8 cellular contexts compared by ENCODE assay signal in the genomic region with DNA sequence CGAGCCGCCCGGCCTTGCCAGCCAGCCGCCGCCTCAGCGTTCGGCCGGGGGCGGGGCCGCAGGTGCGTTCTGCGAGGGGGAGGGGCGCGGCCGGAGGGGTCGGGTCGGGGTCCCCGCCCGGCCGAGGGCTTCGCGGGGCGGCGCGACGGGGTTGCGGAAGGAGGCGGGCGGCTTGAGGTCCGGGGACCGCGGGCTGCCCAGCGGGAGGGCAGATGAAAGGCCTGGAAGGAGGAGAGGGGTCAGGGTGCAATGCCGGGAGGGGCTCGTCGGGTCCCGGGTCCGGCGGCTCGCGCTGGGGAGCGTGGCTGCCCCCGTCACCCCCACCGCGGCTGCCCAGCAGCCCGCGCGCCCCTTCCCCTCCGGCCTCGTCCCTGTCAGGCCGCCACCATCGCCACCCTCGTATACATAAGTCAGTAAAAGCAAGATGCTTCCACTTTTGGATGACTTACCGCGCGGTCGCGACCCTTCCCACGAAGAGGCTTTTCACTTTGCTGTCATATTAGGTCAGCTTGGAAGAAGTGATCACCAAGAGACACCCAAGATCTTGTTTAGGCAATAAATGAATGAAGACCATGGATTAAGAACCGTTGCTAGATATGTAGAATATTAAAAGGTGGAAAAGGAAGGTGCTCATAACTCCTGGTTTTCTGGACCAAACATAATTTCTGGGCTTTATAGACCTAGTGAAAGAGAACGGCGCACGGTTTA. TPM values are rescaled to one million over a fixed set of nuclear protein-coding genes. Genes with fewer than 3 reads are reported as not detected.
DNase-seq lines count a peak whose midpoint lies in the region; ATAC-seq and TF ChIP-seq lines count a peak whose summit lies in the region.

No MANE protein-coding gene starts in this region.

- intact Hi-C loops in esophagus squamous epithelium (cut with DNase I) = loop anchor here (5.0 kb wide), 1 partner anchor 34 kb away; no protein-coding TSS in a partner anchor

- no peak for DNase-seq in activated CD8-positive, alpha-beta memory T cell treated with anti-CD3 and anti-CD28 coated beads, Interleukin-2, amount 10 ng/mL, durations not matched to agents 7 days and 5 days
- DNase-seq in activated CD8-positive, alpha-beta memory T cell treated with anti-CD3 and anti-CD28 coated beads for 24 hours = no peak
- DNase-seq in T-helper 2 cell treated with Interferon-gamma antibody and Interleukin-4, amounts not matched to agents 5 μg/mL and 100 μg/mL, for 36 hours (ENCODE audit: low spot score) = no peak
- DNase-seq in esophagus squamous epithelium (lab: John Stamatoyannopoulos, UW) (no peak), omental fat pad (ENCODE audit: low spot score) (no peak)
- DNase-seq in activated effector memory CD4-positive, alpha-beta T cell treated with Interleukin-2 at 50 U/mL for 16 hours = no peak

- peak overlapping the region; percentile 90 for H3K4me3 Mint-ChIP-seq in activated CD8-positive, alpha-beta memory T cell treated with anti-CD3 and anti-CD28 coated beads, Interleukin-2, amount 10 ng/mL, durations not matched to agents 7 days and 5 days
- H3K4me3 Mint-ChIP-seq in T-helper 2 cell treated with Interferon-gamma antibody and Interleukin-4, amounts not matched to agents 5 μg/mL and 100 μg/mL, for 36 hours = peak overlapping the region; percentile 97

- no peaks in the 10 kb centered on the region for H3K27me3 ChIP-seq in esophagus squamous epithelium

- peaks cover 6% of the 10 kb centered on the region for H3K36me3 Mint-ChIP-seq in activated CD8-positive, alpha-beta memory T cell treated with anti-CD3 and anti-CD28 coated beads, Interleukin-2, amount 10 ng/mL, durations not matched to agents 7 days and 5 days
- H3K36me3 Mint-ChIP-seq in T-helper 2 cell treated with Interferon-gamma antibody and Interleukin-4, amounts not matched to agents 5 μg/mL and 100 μg/mL, for 36 hours (ENCODE audit: low read depth) = peaks cover 14% of the 10 kb centered on the region

- H3K27ac Mint-ChIP-seq in activated CD8-positive, alpha-beta memory T cell treated with anti-CD3 and anti-CD28 coated beads, Interleukin-2, amount 10 ng/mL, durations not matched to agents 7 days and 5 days = peak overlapping the region; percentile 94
- peak overlapping the region; percentile 71 for H3K27ac Mint-ChIP-seq in T-helper 2 cell treated with Interferon-gamma antibody and Interleukin-4, amounts not matched to agents 5 μg/mL and 100 μg/mL, for 36 hours

- no peaks in the 10 kb centered on the region for H3K27me3 Mint-ChIP-seq in activated CD8-positive, alpha-beta memory T cell treated with anti-CD3 and anti-CD28 coated beads, Interleukin-2, amount 10 ng/mL, durations not matched to agents 7 days and 5 days
- H3K27me3 Mint-ChIP-seq in T-helper 2 cell treated with Interferon-gamma antibody and Interleukin-4, amounts not matched to agents 5 μg/mL and 100 μg/mL, for 36 hours (ENCODE audit: low read depth) = no peaks in the 10 kb centered on the region

- peak overlapping the region; percentile 93 to 98 (median 97) for H3K27ac ChIP-seq in esophagus squamous epithelium

- no peak for TF ChIP-seq POLR2A in esophagus squamous epithelium (IDR thresholded peaks at IDR 0.05)

- H3K9me3 ChIP-seq in esophagus squamous epithelium = no peaks in the 10 kb centered on the region

- H3K36me3 ChIP-seq in esophagus squamous epithelium = no peaks in the 10 kb centered on the region

- H3K4me1 Mint-ChIP-seq in activated CD8-positive, alpha-beta memory T cell treated with anti-CD3 and anti-CD28 coated beads, Interleukin-2, amount 10 ng/mL, durations not matched to agents 7 days and 5 days = peaks cover 25% of the 10 kb centered on the region
- peaks cover 22% of the 10 kb centered on the region for H3K4me1 Mint-ChIP-seq in T-helper 2 cell treated with Interferon-gamma antibody and Interleukin-4, amounts not matched to agents 5 μg/mL and 100 μg/mL, for 36 hours (ENCODE audit: low read depth)

- TF ChIP-seq CTCF in esophagus squamous epithelium (IDR thresholded peaks at IDR 0.05) (no peak), omental fat pad (IDR thresholded peaks at IDR 0.05) (no peak)

- H3K9me3 Mint-ChIP-seq in activated CD8-positive, alpha-beta memory T cell treated with anti-CD3 and anti-CD28 coated beads, Interleukin-2, amount 10 ng/mL, durations not matched to agents 7 days and 5 days (ENCODE audit: low read depth) = no peaks in the 10 kb centered on the region
- H3K9me3 Mint-ChIP-seq in T-helper 2 cell treated with Interferon-gamma antibody and Interleukin-4, amounts not matched to agents 5 μg/mL and 100 μg/mL, for 36 hours = no peaks in the 10 kb centered on the region

- ATAC-seq in activated CD8-positive, alpha-beta memory T cell treated with anti-CD3 and anti-CD28 coated beads, Interleukin-2, amount 10 ng/mL, durations not matched to agents 7 days and 5 days = peak; percentile 7
- ATAC-seq in HG03045 (IDR thresholded peaks at IDR 0.05; ENCODE audit: unreplicated experiment) = peak; percentile 13
- peak; percentile 12 for ATAC-seq in omental fat pad (ENCODE audit: low FRiP score)
- no peak for ATAC-seq in esophagus mucosa

- H3K4me3 ChIP-seq in esophagus squamous epithelium = peak overlapping the region; percentile 83 to 98 (median 91)

- H3K4me1 ChIP-seq in esophagus squamous epithelium = peaks cover 6 to 23% (median 12%) of the 10 kb centered on the region in 3 donors

- CTCF ChIA-PET in activated CD8-positive, alpha-beta memory T cell treated with anti-CD3 and anti-CD28 coated beads, Interleukin-2, amount 10 ng/mL, durations not matched to agents 7 days and 5 days (lab: Charles Lee) = interaction anchor here (0.6 to 3.1 kb wide), 2 partner anchors 8 to 37 kb away, joined by 3 to 13 read pairs; no protein-coding TSS in a partner anchor

- WGBS in esophagus squamous epithelium, 2 donors = 1 to 2% methylated on average over 9 of the region's 63 CpGs

RNA-seq across cellular contexts. Expression of a gene that starts 0.6 kb away (rescaled TPM):
- 100 to 1,000 TPM; 196 to 320 TPM for total RNA-seq in activated CD8-positive, alpha-beta memory T cell treated with anti-CD3 and anti-CD28 coated beads, Interleukin-2, amount 10 ng/mL, durations not matched to agents 7 days and 5 days
- 10 to 100 TPM; 40.1 to 71.5 (median 43.8) TPM for total RNA-seq in esophagus squamous epithelium
- 10 to 100 TPM; 35.5 to 60.4 (median 47.3) TPM for total RNA-seq in omental fat pad
- 58.9 TPM for total RNA-seq in esophagus mucosa
